ENCODE assay signal across 2 cellular contexts in genomic region chr4:99483636-99484035, GRCh38.
TF ChIP-seq lines count a peak whose summit lies in the region.

No MANE protein-coding gene starts in this region.

TF ChIP-seq in IMR-90, 13 proteins besides CTCF, POLR2A, EP300 and RAD21:
- no peak for TF ChIP-seq CHD1 (IDR thresholded peaks at IDR 0.05; ENCODE audit: low read depth, low read length)
- TF ChIP-seq MXI1 (IDR thresholded peaks at IDR 0.05; ENCODE audit: borderline replicate concordance, low read depth, low read length) = no peak
- no peak for TF ChIP-seq BHLHE40 (IDR thresholded peaks at IDR 0.05; ENCODE audit: low read depth, low read length)
- TF ChIP-seq RCOR1 (IDR thresholded peaks at IDR 0.05; ENCODE audit: insufficient replicate concordance, low read length) = no peak
- TF ChIP-seq RFX5 (IDR thresholded peaks at IDR 0.05; ENCODE audit: low read depth, low read length) = no peak
- TF ChIP-seq USF2 (IDR thresholded peaks at IDR 0.05; ENCODE audit: low read depth, low read length) = no peak
TF ChIP-seq in IMR-90: peak in this region for 0.

TF ChIP-seq in SK-N-SH, 30 proteins besides CTCF, POLR2A, EP300 and RAD21:
- TF ChIP-seq SIN3A (IDR thresholded peaks at IDR 0.05; ENCODE audit: borderline replicate concordance, low read depth, low read length) (no peak), TEAD4 (IDR thresholded peaks at IDR 0.05; ENCODE audit: borderline replicate concordance, insufficient read depth) (no peak), NFIC (IDR thresholded peaks at IDR 0.05; ENCODE audit: borderline replicate concordance) (no peak), GABPA (IDR thresholded peaks at IDR 0.05; ENCODE audit: low read depth) (no peak), MEF2A (IDR thresholded peaks at IDR 0.05; ENCODE audit: borderline replicate concordance, low read depth) (no peak), RCOR1 (IDR thresholded peaks at IDR 0.05; ENCODE audit: low read length) (no peak), TCF12 (IDR thresholded peaks at IDR 0.05) (no peak), ELF1 (IDR thresholded peaks at IDR 0.05) (no peak), REST (IDR thresholded peaks at IDR 0.05; ENCODE audit: low read depth, low read length) (no peak), TAF1 (IDR thresholded peaks at IDR 0.05; ENCODE audit: borderline replicate concordance, low read depth, low read length) (no peak), JUND (IDR thresholded peaks at IDR 0.05) (no peak), SMC3 (IDR thresholded peaks at IDR 0.05; ENCODE audit: low read depth, low read length) (no peak), ZBTB33 (IDR thresholded peaks at IDR 0.05; ENCODE audit: borderline replicate concordance, low read depth) (no peak), MXI1 (IDR thresholded peaks at IDR 0.05; ENCODE audit: low read depth, low read length) (no peak)
